10 cellular contexts compared by ENCODE assay signal in genomic region chr3:97882975-97883598, GRCh38.
A peak's percentile ranks its signal among the peaks of the same experiment; 100 is the strongest.
DNase-seq lines count a peak whose midpoint lies in the region; ATAC-seq and TF ChIP-seq lines count a peak whose summit lies in the region.
"Had no signal": no experiment of that assay in that cellular context is flagged by ENCODE, and none has a peak within 500 bp of the region (broad histone marks: within the 10 kb centered on the region; RNA-seq: fewer than 3 reads in every experiment).

No MANE protein-coding gene starts in this region.

- H3K36me3 Mint-ChIP-seq in MCF 10A (ENCODE audit: insufficient read depth, unreplicated experiment), result no peaks in the 10 kb centered on the region

- CTCF ChIA-PET in MCF 10A (lab: Yijun Ruan, JAX) (interaction anchor here (0.7 kb wide), 1 partner anchor 84 kb away, joined by 3 read pairs; no protein-coding TSS in a partner anchor), RWPE1 (lab: Yijun Ruan, JAX) (interaction anchor here (1.2 kb wide), 1 partner anchor 10 kb away, joined by 3 read pairs; no protein-coding TSS in a partner anchor)

- no peak for TF ChIP-seq EP300 in tibial nerve (IDR thresholded peaks at IDR 0.05)

- POLR2A ChIA-PET in MCF 10A (lab: Yijun Ruan, JAX) (interaction anchor here (0.6 to 3.7 kb wide), 4 partner anchors 10 to 1015 kb away, joined by 3 to 28 read pairs (median 8); partner anchors contain the start of gene CRYBG3), RWPE1 (lab: Yijun Ruan, JAX; ENCODE audit: low non-redundant PET) (no interaction called here)

- peak overlapping the region; percentile 5 for H3K27ac Mint-ChIP-seq in MCF 10A (ENCODE audit: low read depth, unreplicated experiment)
- H3K27ac Mint-ChIP-seq: GM23338 had no signal

- ATAC-seq in HG02763 (IDR thresholded peaks at IDR 0.05; ENCODE audit: unreplicated experiment) (no peak), HG03139 (IDR thresholded peaks at IDR 0.05; ENCODE audit: unreplicated experiment) (no peak)
- ATAC-seq: GM23338 had no signal

- no peaks in the 10 kb centered on the region for H3K9me3 Mint-ChIP-seq in MCF 10A (ENCODE audit: unreplicated experiment)
- H3K9me3 Mint-ChIP-seq: GM23338 had no signal

- no peaks in the 10 kb centered on the region for H3K36me3 ChIP-seq in breast epithelium
- peaks cover 0 to 22% (median 0%) of the 10 kb centered on the region in 3 donors for H3K36me3 ChIP-seq in tibial nerve

- no peak for TF ChIP-seq CTCF in MCF 10A (IDR thresholded peaks at IDR 0.05; ENCODE audit: unreplicated experiment)
- no peak for TF ChIP-seq CTCF in breast epithelium (IDR thresholded peaks at IDR 0.05)
- no peak for TF ChIP-seq CTCF in RWPE1 (conservative IDR thresholded peaks at IDR 0.05; ENCODE audit: low read depth)
- TF ChIP-seq CTCF in fibroblast of the aortic adventitia (IDR thresholded peaks at IDR 0.05; ENCODE audit: insufficient read depth, low read length), result no peak
- no peak for TF ChIP-seq CTCF in tibial nerve (IDR thresholded peaks at IDR 0.05)

- intact Hi-C loops in MCF 10A (cut with micrococcal nuclease), result no loop called here
- intact Hi-C loops in breast epithelium (cut with DNase I; ENCODE audit: low total_unique reads), result no loop called here

- TF ChIP-seq POLR2A in breast epithelium (IDR thresholded peaks at IDR 0.05) (no peak), tibial nerve (IDR thresholded peaks at IDR 0.05) (no peak)

- no TSS peak for BruUV-seq in MCF 10A (replicated peaks; lab: Mats Ljungman, UMichigan)

- H3K27me3 ChIP-seq in breast epithelium (no peaks in the 10 kb centered on the region), tibial nerve (no peaks in the 10 kb centered on the region)

- DNase-seq in MCF 10A (ENCODE audit: unreplicated experiment) (peak; percentile 80), breast epithelium (ENCODE audit: low spot score in 2 of 2) (no peak), RWPE1 (ENCODE audit: low spot score) (peak; percentile 35), fibroblast of the aortic adventitia (ENCODE audit: low read depth) (peak; percentile 65), tibial nerve (ENCODE audit: low spot score in 2 of 2) (no peak), DMS114 treated with DMSO at 0.1 percent for 48 hours (lab: John Stamatoyannopoulos, UW; ENCODE audit: unreplicated experiment) (no peak)
- DNase-seq: NCI-H187 treated with DMSO at 0.1 percent for 48 hours had no signal

- H3K27ac ChIP-seq in breast epithelium, result peak overlapping the region in 1 of 2 donors; percentile 71
- H3K27ac ChIP-seq in RWPE1, result no peak overlapping the region
- peak overlapping the region in 3 of 4 donors; percentile 1 to 76 (median 31) for H3K27ac ChIP-seq in tibial nerve

- H3K4me3 ChIP-seq in breast epithelium (no peak overlapping the region), fibroblast of the aortic adventitia (ENCODE audit: low read depth, low read length) (no peak overlapping the region), tibial nerve (no peak overlapping the region)
- H3K4me3 ChIP-seq: GM23338 had no signal

- peaks cover 20% of the 10 kb centered on the region for H3K4me1 Mint-ChIP-seq in MCF 10A (ENCODE audit: insufficient read depth, unreplicated experiment)
- H3K4me1 Mint-ChIP-seq: GM23338 had no signal

- H3K9me3 ChIP-seq in breast epithelium, result no peaks in the 10 kb centered on the region
- H3K9me3 ChIP-seq in tibial nerve, result no peaks in the 10 kb centered on the region

- H3K4me1 ChIP-seq in breast epithelium (no peaks in the 10 kb centered on the region), tibial nerve (peaks cover 0 to 50% (median 19%) of the 10 kb centered on the region in 4 donors)

- WGBS in tibial nerve, 2 donors, result 42 to 47% methylated on average over 5 of the region's 5 CpGs

- peak overlapping the region; percentile 5 for H3K4me3 Mint-ChIP-seq in MCF 10A (ENCODE audit: unreplicated experiment)
- H3K4me3 Mint-ChIP-seq: GM23338 had no signal

- no peaks in the 10 kb centered on the region for H3K27me3 Mint-ChIP-seq in MCF 10A (ENCODE audit: insufficient read depth, unreplicated experiment)

Comparison
In these comparisons a context has a peak if more than half of its experiments do, and no peak if none do; other contexts are left out.
1. DNase-seq: peak in MCF 10A (single experiment), RWPE1 (single experiment) and fibroblast of the aortic adventitia (single experiment); none in breast epithelium (0 of 2), tibial nerve (0 of 2) and DMS114 treated with DMSO at 0.1 percent for 48 hours (single experiment).